Comparison of ENCODE assay signal across 14 cellular contexts in genomic region chr1:165832902-165833301, GRCh38.
"Had no signal": no experiment of that assay in that cellular context is flagged by ENCODE, and none has a peak within 500 bp of the region (broad histone marks: within the 10 kb centered on the region; RNA-seq: fewer than 3 reads in every experiment).

No MANE protein-coding gene starts in this region.

- H3K27me3 Mint-ChIP-seq: activated B cell treated with CpG ODN at 0.5 μM for 24 hours; activated CD4-positive, alpha-beta T cell treated with anti-CD3 and anti-CD28 coated beads, Interleukin-2, amount 10 ng/mL, durations not matched to agents 24 days and 14 days had no signal

- H3K9me3 Mint-ChIP-seq: activated B cell treated with CpG ODN at 0.5 μM for 24 hours; activated CD4-positive, alpha-beta T cell treated with anti-CD3 and anti-CD28 coated beads, Interleukin-2, amount 10 ng/mL, durations not matched to agents 24 days and 14 days; activated naive CD4-positive, alpha-beta T cell treated with anti-CD3 and anti-CD28 coated beads, Interleukin-2, amount 10 ng/mL, durations not matched to agents 7 days and 5 days; activated T-helper 2 cell treated with anti-CD3 and anti-CD28 coated beads, Interferon-gamma antibody, Interleukin-2, Interleukin-4, amounts not matched to agents 10 μg/mL and 5 μg/mL and 100 μg/mL, durations not matched to agents 14 hours and 24 hours and 36 hours had no signal

- DNase-seq: activated B cell treated with CpG ODN at 0.5 μM for 24 hours; activated CD4-positive, alpha-beta T cell treated with anti-CD3 and anti-CD28 coated beads, Interleukin-2, amount 10 ng/mL, durations not matched to agents 24 days and 14 days; activated naive CD4-positive, alpha-beta T cell treated with anti-CD3 and anti-CD28 coated beads, Interleukin-2, amount 10 ng/mL, durations not matched to agents 7 days and 5 days; caudate nucleus; colonic mucosa; effector CD8-positive, alpha-beta T cell; left ventricle myocardium superior; pancreas; retina; stimulated activated CD4-positive, alpha-beta T cell treated with anti-CD3 and anti-CD28 coated beads, Interleukin-4, amount 100 ng/mL, for 4 hours; uterus had no signal

- H3K4me1 ChIP-seq: uterus had no signal

- FAIRE-seq: pancreas had no signal

- H3K27ac Mint-ChIP-seq: activated B cell treated with CpG ODN at 0.5 μM for 24 hours; activated CD4-positive, alpha-beta T cell treated with anti-CD3 and anti-CD28 coated beads, Interleukin-2, amount 10 ng/mL, durations not matched to agents 24 days and 14 days; activated naive CD4-positive, alpha-beta T cell treated with anti-CD3 and anti-CD28 coated beads, Interleukin-2, amount 10 ng/mL, durations not matched to agents 7 days and 5 days; activated T-helper 2 cell treated with anti-CD3 and anti-CD28 coated beads, Interferon-gamma antibody, Interleukin-2, Interleukin-4, amounts not matched to agents 10 μg/mL and 5 μg/mL and 100 μg/mL, durations not matched to agents 14 hours and 24 hours and 36 hours had no signal

- ATAC-seq: gastroesophageal sphincter, left ventricle myocardium superior, pancreas had no signal

- H3K27me3 ChIP-seq: colonic mucosa, gastroesophageal sphincter, pancreas, uterus had no signal

- H3K36me3 ChIP-seq: colonic mucosa, gastroesophageal sphincter, pancreas, uterus had no signal

- H3K4me3 Mint-ChIP-seq: activated B cell treated with CpG ODN at 0.5 μM for 24 hours; activated CD4-positive, alpha-beta T cell treated with anti-CD3 and anti-CD28 coated beads, Interleukin-2, amount 10 ng/mL, durations not matched to agents 24 days and 14 days; activated naive CD4-positive, alpha-beta T cell treated with anti-CD3 and anti-CD28 coated beads, Interleukin-2, amount 10 ng/mL, durations not matched to agents 7 days and 5 days had no signal

- H3K27ac ChIP-seq: colonic mucosa, gastroesophageal sphincter, pancreas, skin epidermis, uterus had no signal

- H3K4me3 ChIP-seq: colonic mucosa, gastroesophageal sphincter, pancreas, skin epidermis, uterus had no signal

- H3K9me3 ChIP-seq: colonic mucosa, gastroesophageal sphincter, pancreas, uterus had no signal
